26 cellular contexts compared by ENCODE assay signal in the genomic region with DNA sequence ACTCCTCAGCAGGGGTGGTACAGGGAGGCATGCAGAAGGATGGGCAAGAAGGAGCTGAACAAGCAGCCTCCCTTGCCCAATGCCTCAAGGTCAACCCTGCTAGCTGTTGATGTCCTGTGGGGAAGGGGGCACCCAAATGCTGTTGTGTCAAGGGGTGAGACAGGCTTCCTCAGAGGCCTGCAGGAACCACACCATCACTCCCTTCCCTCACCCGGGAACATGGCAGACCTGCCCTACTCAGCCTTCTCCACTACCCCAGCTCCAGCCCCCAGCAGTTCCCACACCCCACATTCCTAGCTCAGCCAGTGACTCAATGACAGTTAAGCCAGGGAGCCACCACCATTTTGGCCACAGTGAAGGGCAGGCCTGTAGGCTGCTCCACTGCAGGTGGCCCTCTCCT.
"Had no signal": no experiment of that assay in that cellular context is flagged by ENCODE, and none has a peak within 500 bp of the region (broad histone marks: within the 10 kb centered on the region; RNA-seq: fewer than 3 reads in every experiment).

No MANE protein-coding gene starts in this region.

- H3K27me3 ChIP-seq: breast epithelium, cardiac muscle cell, colonic mucosa had no signal

- DNase-seq: activated B cell treated with CpG ODN at 0.5 μM for 24 hours; activated CD4-positive, alpha-beta T cell treated with anti-CD3 and anti-CD28 coated beads for 48 hours; activated CD4-positive, alpha-beta T cell treated with anti-CD3 and anti-CD28 coated beads, Interleukin-2, amount 50 U/mL, for 1 hour; activated CD4-positive, alpha-beta T cell treated with anti-CD3 and anti-CD28 coated beads, Interleukin-2, amount 50 U/mL, for 48 hours; activated CD8-positive, alpha-beta memory T cell treated with anti-CD3 and anti-CD28 coated beads for 24 hours; activated CD8-positive, alpha-beta T cell treated with anti-CD3 and anti-CD28 coated beads for 36 hours; activated effector memory CD4-positive, alpha-beta T cell treated with anti-CD3 and anti-CD28 coated beads, Interleukin-2, amount 50 U/mL, for 16 hours; activated naive CD4-positive, alpha-beta T cell treated with anti-CD3 and anti-CD28 coated beads for 36 hours; activated naive CD8-positive, alpha-beta T cell treated with anti-CD3 and anti-CD28 coated beads for 36 hours; activated naive CD8-positive, alpha-beta T cell treated with anti-CD3 and anti-CD28 coated beads, Interleukin-2, amount 50 U/mL, for 24 hours; activated T-cell treated with anti-CD3 and anti-CD28 coated beads, Interleukin-2, amount 50 U/mL, for 4 hours; adrenal gland; amygdala; aorta; central memory CD4-positive, alpha-beta T cell; cerebellar nuclear complex; colonic mucosa; effector CD8-positive, alpha-beta T cell; foreskin fibroblast; head of caudate nucleus; T-helper 2 cell; WERI-Rb-1 had no signal

- ATAC-seq: activated CD4-positive, CD25-positive, alpha-beta regulatory T cell treated with anti-CD3 and anti-CD28 coated beads, Interleukin-2, amount 50 U/mL, for 24 hours; activated CD8-positive, alpha-beta T cell treated with anti-CD3 and anti-CD28 coated beads for 36 hours; activated naive CD8-positive, alpha-beta T cell treated with anti-CD3 and anti-CD28 coated beads, Interleukin-2, amount 50 U/mL, for 24 hours; activated T-cell treated with anti-CD3 and anti-CD28 coated beads, Interleukin-2, amount 50 U/mL, for 4 hours had no signal

- H3K4me1 ChIP-seq: adrenal gland, breast epithelium, colonic mucosa had no signal

- H3K4me3 ChIP-seq: adrenal gland, breast epithelium, cardiac muscle cell, colonic mucosa had no signal

- H3K36me3 ChIP-seq: adrenal gland, breast epithelium, cardiac muscle cell, colonic mucosa, WERI-Rb-1 had no signal

- H3K9me3 ChIP-seq: adrenal gland, breast epithelium, colonic mucosa had no signal

- H3K27ac ChIP-seq: adrenal gland, breast epithelium, cardiac muscle cell, colonic mucosa, epithelial cell of prostate, WERI-Rb-1 had no signal
